16 cellular contexts compared by ENCODE assay signal in the genomic region with DNA sequence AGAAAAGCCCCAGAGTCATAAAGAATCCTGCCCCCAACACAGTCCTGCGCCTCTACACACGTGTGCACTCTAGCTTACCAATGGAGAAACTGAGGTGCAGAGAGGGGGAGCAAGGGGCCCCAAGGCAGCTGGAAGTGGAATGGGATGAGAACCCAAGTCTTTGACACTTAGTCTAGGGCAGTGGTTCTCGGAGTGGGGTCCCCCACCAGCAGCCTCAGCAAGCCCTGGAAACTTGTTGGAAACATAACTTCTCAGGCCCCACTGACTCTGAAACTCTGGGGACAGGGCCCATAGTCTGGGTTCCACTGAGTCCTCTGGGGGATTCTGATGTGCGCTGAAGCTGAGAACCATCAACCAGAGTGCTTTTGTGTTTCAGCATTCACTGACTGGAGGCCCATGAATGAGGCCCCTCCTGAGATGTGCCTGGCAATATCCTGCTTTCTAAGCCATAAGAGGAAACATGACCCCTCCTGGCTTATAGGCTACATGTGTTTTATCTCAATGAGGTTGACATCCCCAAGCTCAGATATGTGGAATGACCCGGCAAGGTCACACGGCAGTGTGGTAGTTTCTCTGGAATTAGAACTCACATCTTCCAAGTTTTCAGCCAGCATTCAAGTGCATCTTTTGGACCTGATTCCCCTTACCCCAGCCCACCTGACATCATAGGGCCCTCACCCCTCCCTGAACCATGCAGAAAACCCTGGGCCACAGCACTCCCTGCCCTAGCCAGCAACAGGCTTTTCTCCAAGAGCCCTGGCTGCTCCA.
DNase-seq lines count a peak whose midpoint lies in the region; ATAC-seq and TF ChIP-seq lines count a peak whose summit lies in the region.
"Had no signal": no experiment of that assay in that cellular context is flagged by ENCODE, and none has a peak within 500 bp of the region (broad histone marks: within the 10 kb centered on the region; RNA-seq: fewer than 3 reads in every experiment).

No MANE protein-coding gene starts in this region.

- no peak overlapping the region for H4K8ac ChIP-seq in mesendoderm (ENCODE audit: low read depth, low read length)

- H3K9ac ChIP-seq in mesendoderm (ENCODE audit: low read length) = no peak overlapping the region

- no peak overlapping the region for H2AK5ac ChIP-seq in mesendoderm (ENCODE audit: low read length)

- H3K79me2 ChIP-seq in mesendoderm (ENCODE audit: control insufficient read depth, insufficient read depth, low read length) = no peaks in the 10 kb centered on the region

- no CpG with 5 or more reads among the region's 6 CpGs for WGBS in mesendoderm (ENCODE audit: extremely low coverage, insufficient coverage, low lambda C conversion rate)

- H2BK15ac ChIP-seq in mesendoderm (replicated peaks; ENCODE audit: low read depth) = no peak overlapping the region

- H3K27me3 ChIP-seq in mesendoderm (ENCODE audit: insufficient read depth, low read length, poor library complexity) = no peaks in the 10 kb centered on the region

- H3K27ac ChIP-seq in mesendoderm (ENCODE audit: low read depth, low read length) = no peak overlapping the region

- H2BK120ac ChIP-seq in mesendoderm (ENCODE audit: low read depth, low read length) = no peak overlapping the region

- no peak for TF ChIP-seq CTCF in fibroblast of villous mesenchyme (IDR thresholded peaks at IDR 0.05; ENCODE audit: insufficient read depth, low read depth, low read length)

- H3K27ac Mint-ChIP-seq in stimulated activated naive B cell treated with anti-CD40 and anti-IgM and Interleukin-4, amounts not matched to agents 10 μg/mL and 1 μg/mL and 100 μg/mL, for 72 hours = no peak overlapping the region

- H3K4me3 Mint-ChIP-seq in stimulated activated naive B cell treated with anti-CD40 and anti-IgM and Interleukin-4, amounts not matched to agents 10 μg/mL and 1 μg/mL and 100 μg/mL, for 72 hours = no peak overlapping the region

- no peaks in the 10 kb centered on the region for H3K79me1 ChIP-seq in mesendoderm (ENCODE audit: low read length)

- H3K4ac ChIP-seq in mesendoderm (ENCODE audit: low read depth, low read length) = no peak overlapping the region

- no peak overlapping the region for H2BK5ac ChIP-seq in mesendoderm (ENCODE audit: low read length)

- peaks cover 1 to 3% of the 10 kb centered on the region in 2 donors for H3K4me1 Mint-ChIP-seq in stimulated activated naive B cell treated with anti-CD40 and anti-IgM and Interleukin-4, amounts not matched to agents 10 μg/mL and 1 μg/mL and 100 μg/mL, for 72 hours

- no peaks in the 10 kb centered on the region for H3K36me3 Mint-ChIP-seq in stimulated activated naive B cell treated with anti-CD40 and anti-IgM and Interleukin-4, amounts not matched to agents 10 μg/mL and 1 μg/mL and 100 μg/mL, for 72 hours

- no peak overlapping the region for H3K4me2 ChIP-seq in mesendoderm (ENCODE audit: low read length)

- no peak overlapping the region for H3K23ac ChIP-seq in mesendoderm (ENCODE audit: low read length)

- H3K36me3 ChIP-seq in mesendoderm (ENCODE audit: control insufficient read depth, insufficient read depth, low read length) = no peaks in the 10 kb centered on the region

- H3K4me3 ChIP-seq in fibroblast of villous mesenchyme (ENCODE audit: low read depth, low read length) = no peak overlapping the region
- no peak overlapping the region for H3K4me3 ChIP-seq in mesendoderm (ENCODE audit: low read length)

- H3K9me3 Mint-ChIP-seq in stimulated activated naive B cell treated with anti-CD40 and anti-IgM and Interleukin-4, amounts not matched to agents 10 μg/mL and 1 μg/mL and 100 μg/mL, for 72 hours = peaks cover 0 to 5% of the 10 kb centered on the region in 2 donors

- peak; percentile 30 to 43 for ATAC-seq in stimulated activated naive B cell treated with anti-CD40 and anti-IgM and Interleukin-4, amounts not matched to agents 10 μg/mL and 1 μg/mL and 100 μg/mL, for 72 hours (replicated peaks)

- no peak overlapping the region for H4K5ac ChIP-seq in mesendoderm (ENCODE audit: low read length)

- H3K56ac ChIP-seq in mesendoderm (ENCODE audit: low read length) = no peak overlapping the region

- H3K4me1 ChIP-seq in mesendoderm (ENCODE audit: control insufficient read depth, low read depth, low read length) = no peaks in the 10 kb centered on the region

- peaks cover 5 to 11% of the 10 kb centered on the region in 2 donors for H3K27me3 Mint-ChIP-seq in stimulated activated naive B cell treated with anti-CD40 and anti-IgM and Interleukin-4, amounts not matched to agents 10 μg/mL and 1 μg/mL and 100 μg/mL, for 72 hours

- no peak overlapping the region for H3K18ac ChIP-seq in mesendoderm (ENCODE audit: low read length)

- peak; percentile 47 for DNase-seq in NCI-H82 (lab: John Stamatoyannopoulos, UW)
- DNase-seq in NCI-H82 treated with DMSO at 0.1 percent for 48 hours (lab: John Stamatoyannopoulos, UW; ENCODE audit: unreplicated experiment) = no peak
- DNase-seq in SK-N-DZ (ENCODE audit: low spot score) = peak; percentile 75
- peak; percentile 16 for DNase-seq in fibroblast of villous mesenchyme (ENCODE audit: low read depth)
- DNase-seq in stimulated activated naive B cell treated with anti-CD40 and anti-IgM and Interleukin-4, amounts not matched to agents 10 μg/mL and 1 μg/mL and 100 μg/mL, for 72 hours = no peak
- no peak for DNase-seq in SIG-M5 treated with dmso at 0.1 percent for 504 hours (lab: John Stamatoyannopoulos, UW; ENCODE audit: unreplicated experiment)
- DNase-seq in NCI-H187 (lab: John Stamatoyannopoulos, UW) = no peak
- no peak for DNase-seq in mesendoderm
- DNase-seq: C1 segment of cervical spinal cord, DND-41, HCEC 1CT, IMR-90, NCI-H1105, NCI-H1930, NCI-H524 treated with DMSO at 0.1 percent for 48 hours, SHP77 treated with DMSO at 0.1 percent for 48 hours had no signal

Comparison
In these comparisons a context has a peak if more than half of its experiments do, and no peak if none do; other contexts are left out.
1. DNase-seq: peak in NCI-H82 (single experiment), SK-N-DZ (single experiment) and fibroblast of villous mesenchyme (single experiment); none in NCI-H82 treated with DMSO at 0.1 percent for 48 hours (single experiment), stimulated activated naive B cell treated with anti-CD40 and anti-IgM and Interleukin-4, amounts not matched to agents 10 μg/mL and 1 μg/mL and 100 μg/mL, for 72 hours (single experiment), SIG-M5 treated with dmso at 0.1 percent for 504 hours (single experiment), NCI-H187 (0 of 2) and mesendoderm (single experiment).